In the genomic region with DNA sequence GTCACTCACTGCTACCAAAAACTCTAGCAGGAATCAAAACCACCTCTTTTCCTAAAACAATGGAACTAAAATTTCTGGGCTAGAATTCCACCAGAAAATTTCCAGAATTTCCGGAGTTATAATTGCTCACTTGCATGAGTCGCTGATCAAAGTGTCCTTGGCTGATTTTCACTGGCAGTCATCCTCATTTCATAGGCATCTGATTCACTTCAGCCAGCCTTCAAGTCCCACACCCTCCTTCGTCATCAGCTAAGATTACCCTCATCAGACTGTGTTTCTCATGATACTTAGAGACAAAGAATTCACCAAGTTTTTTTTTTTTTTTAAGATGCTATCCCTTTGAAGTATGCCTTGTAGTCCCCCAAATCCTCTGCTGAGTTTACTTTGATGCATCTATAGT, we compare ENCODE assay signal across 17 cellular contexts.
DNase-seq lines count a peak whose midpoint lies in the region; TF ChIP-seq lines count a peak whose summit lies in the region.
"Had no signal": no experiment of that assay in that cellular context is flagged by ENCODE, and none has a peak within 500 bp of the region (broad histone marks: within the 10 kb centered on the region; RNA-seq: fewer than 3 reads in every experiment).

No MANE protein-coding gene starts in this region.

- TF ChIP-seq CTCF in MCF 10A (IDR thresholded peaks at IDR 0.05; ENCODE audit: unreplicated experiment) = no peak
- TF ChIP-seq CTCF in breast epithelium (IDR thresholded peaks at IDR 0.05) = no peak
- TF ChIP-seq CTCF in fibroblast of the aortic adventitia (IDR thresholded peaks at IDR 0.05; ENCODE audit: insufficient read depth, low read length) = no peak
- no peak for TF ChIP-seq CTCF in testis (IDR thresholded peaks at IDR 0.05)

- no peaks in the 10 kb centered on the region for H3K79me2 ChIP-seq in trophoblast cell (ENCODE audit: control insufficient read depth, insufficient read depth, low read length, poor library complexity)

- POLR2A ChIA-PET in MCF 10A (lab: Yijun Ruan, JAX) = no interaction called here

- H3K4me2 ChIP-seq in trophoblast cell (ENCODE audit: low read length) = no peak overlapping the region
- H3K4me2 ChIP-seq: neural progenitor cell had no signal

- no peak overlapping the region for H3K4ac ChIP-seq in trophoblast cell (ENCODE audit: low read depth, low read length)

- H3K36me3 ChIP-seq in breast epithelium (no peaks in the 10 kb centered on the region), testis (ENCODE audit: low read depth, missing control alignments) (no peaks in the 10 kb centered on the region), trophoblast cell (ENCODE audit: control insufficient read depth in 1 of 2, insufficient read depth in 2 of 2, low read length in 2 of 2) (no peaks in the 10 kb centered on the region)
- H3K36me3 ChIP-seq: neural progenitor cell, sigmoid colon had no signal

- no peak overlapping the region for H3K14ac ChIP-seq in trophoblast cell (ENCODE audit: low read length)

- intact Hi-C loops in MCF 10A (cut with micrococcal nuclease) = no loop called here
- intact Hi-C loops in breast epithelium (cut with DNase I; ENCODE audit: low total_unique reads) = no loop called here
- intact Hi-C loops in testis (cut with DNase I; ENCODE audit: low total_unique reads) = no loop called here

- TF ChIP-seq POLR2A in breast epithelium (IDR thresholded peaks at IDR 0.05) (no peak), testis (IDR thresholded peaks at IDR 0.05) (no peak)

- H4K12ac ChIP-seq in trophoblast cell (ENCODE audit: low read depth, low read length) = no peak overlapping the region

- no peaks in the 10 kb centered on the region for H3K79me1 ChIP-seq in trophoblast cell (ENCODE audit: low read length)

- no peak overlapping the region for H3K27ac ChIP-seq in breast epithelium
- no peak overlapping the region for H3K27ac ChIP-seq in testis
- H3K27ac ChIP-seq in trophoblast cell (ENCODE audit: low read depth, low read length) = no peak overlapping the region
- H3K27ac ChIP-seq: 22Rv1, neural progenitor cell, sigmoid colon, SK-N-MC had no signal

- WGBS in testis, 2 donors = 48 to 50% methylated on average over 3 of the region's 3 CpGs
- no CpG with 5 or more reads among the region's 3 CpGs for WGBS in trophoblast cell (ENCODE audit: extremely low coverage, insufficient coverage, insufficient read length)

- no peak overlapping the region for H3K4me3 ChIP-seq in breast epithelium
- H3K4me3 ChIP-seq in fibroblast of the aortic adventitia (ENCODE audit: low read depth, low read length) = no peak overlapping the region
- H3K4me3 ChIP-seq in testis = no peak overlapping the region
- no peak overlapping the region for H3K4me3 ChIP-seq in trophoblast cell (ENCODE audit: low read depth, low read length)
- H3K4me3 ChIP-seq: neural progenitor cell, sigmoid colon, SK-N-MC had no signal

- no peaks in the 10 kb centered on the region for H3K4me1 ChIP-seq in breast epithelium
- peaks cover 3% of the 10 kb centered on the region for H3K4me1 ChIP-seq in testis
- no peaks in the 10 kb centered on the region for H3K4me1 ChIP-seq in trophoblast cell (ENCODE audit: control insufficient read depth in 1 of 2, insufficient read depth in 2 of 2, low read length in 2 of 2)
- H3K4me1 ChIP-seq: neural progenitor cell, sigmoid colon had no signal

- in situ Hi-C loops in G401 (cut with HindIII; ENCODE audit: low sequenced_read_pairs) = no loop called here

- no peak overlapping the region for H2BK5ac ChIP-seq in trophoblast cell (ENCODE audit: low read depth, low read length, poor library complexity)

- no peak overlapping the region for H2BK120ac ChIP-seq in trophoblast cell (ENCODE audit: insufficient read depth, low read length, poor library complexity)

- no peak overlapping the region for H3K27ac Mint-ChIP-seq in MCF 10A (ENCODE audit: low read depth, unreplicated experiment)
- H3K27ac Mint-ChIP-seq: neural progenitor cell; stimulated activated memory B cell treated with anti-CD40 and anti-IgM and Interleukin-4, amounts not matched to agents 10 μg/mL and 1 μg/mL and 100 μg/mL, for 72 hours had no signal

- H3K9me3 ChIP-seq in breast epithelium (no peaks in the 10 kb centered on the region), testis (no peaks in the 10 kb centered on the region), trophoblast cell (ENCODE audit: insufficient read depth, low read depth, low read length) (no peaks in the 10 kb centered on the region)
- H3K9me3 ChIP-seq: sigmoid colon had no signal

- H3K4me3 Mint-ChIP-seq in MCF 10A (ENCODE audit: unreplicated experiment) = no peak overlapping the region
- H3K4me3 Mint-ChIP-seq: neural progenitor cell; stimulated activated memory B cell treated with anti-CD40 and anti-IgM and Interleukin-4, amounts not matched to agents 10 μg/mL and 1 μg/mL and 100 μg/mL, for 72 hours had no signal

- peaks cover 16% of the 10 kb centered on the region for H3K9me3 Mint-ChIP-seq in MCF 10A (ENCODE audit: unreplicated experiment)

- no TSS peak for BruUV-seq in MCF 10A (replicated peaks; lab: Mats Ljungman, UMichigan)

- H3K9ac ChIP-seq in trophoblast cell (ENCODE audit: low read length) = no peak overlapping the region
- H3K9ac ChIP-seq: neural progenitor cell had no signal

- DNase-seq in MCF 10A (ENCODE audit: unreplicated experiment) (peak; percentile 29), breast epithelium (ENCODE audit: low spot score in 2 of 2) (no peak), amniotic stem cell (lab: John Stamatoyannopoulos, UW) (peak; percentile 9), fibroblast of the aortic adventitia (ENCODE audit: low read depth) (peak; percentile 99), testis (peak; percentile 44), germinal center (ENCODE audit: low spot score) (no peak), trophoblast cell (no peak), G401 (ENCODE audit: low spot score) (no peak)
- DNase-seq: activated naive CD4-positive, alpha-beta T cell; Calu3; NCI-H1436 treated with DMSO at 0.1 percent for 48 hours; NCI-H446; sigmoid colon had no signal

- CTCF ChIA-PET in MCF 10A (lab: Yijun Ruan, JAX) = interaction anchor here (0.6 to 0.7 kb wide), 2 partner anchors 31 to 167 kb away, joined by 5 read pairs; no protein-coding TSS in a partner anchor

- H4K91ac ChIP-seq in trophoblast cell (ENCODE audit: low read depth, low read length) = no peak overlapping the region

- no peak overlapping the region for H2AK5ac ChIP-seq in trophoblast cell (ENCODE audit: low read length)

- no peaks in the 10 kb centered on the region for H3K4me1 Mint-ChIP-seq in MCF 10A (ENCODE audit: insufficient read depth, unreplicated experiment)
- H3K4me1 Mint-ChIP-seq: stimulated activated memory B cell treated with anti-CD40 and anti-IgM and Interleukin-4, amounts not matched to agents 10 μg/mL and 1 μg/mL and 100 μg/mL, for 72 hours had no signal

- no peaks in the 10 kb centered on the region for H3K36me3 Mint-ChIP-seq in MCF 10A (ENCODE audit: insufficient read depth, unreplicated experiment)
- H3K36me3 Mint-ChIP-seq: neural progenitor cell had no signal

- H3K27me3 Mint-ChIP-seq in MCF 10A (ENCODE audit: insufficient read depth, unreplicated experiment) = no peaks in the 10 kb centered on the region
- H3K27me3 Mint-ChIP-seq: stimulated activated memory B cell treated with anti-CD40 and anti-IgM and Interleukin-4, amounts not matched to agents 10 μg/mL and 1 μg/mL and 100 μg/mL, for 72 hours had no signal

- H3K23ac ChIP-seq in trophoblast cell (ENCODE audit: low read length) = no peak overlapping the region

- H4K8ac ChIP-seq in trophoblast cell (ENCODE audit: low read depth, low read length) = no peak overlapping the region

- H3K27me3 ChIP-seq in breast epithelium (no peaks in the 10 kb centered on the region), testis (no peaks in the 10 kb centered on the region), trophoblast cell (ENCODE audit: insufficient read depth, low read length) (no peaks in the 10 kb centered on the region)
- H3K27me3 ChIP-seq: neural progenitor cell, sigmoid colon had no signal

- no peak overlapping the region for H2BK12ac ChIP-seq in trophoblast cell (ENCODE audit: low read length)

- no peak overlapping the region for H3K18ac ChIP-seq in trophoblast cell (ENCODE audit: low read length)

- no peak overlapping the region for H2AFZ ChIP-seq in trophoblast cell (ENCODE audit: insufficient read depth, low read length, poor library complexity)
- H2AFZ ChIP-seq: neural progenitor cell had no signal

Comparison
In these comparisons a context has a peak if more than half of its experiments do, and no peak if none do; other contexts are left out.
1. DNase-seq: peak in MCF 10A (single experiment), amniotic stem cell (single experiment), fibroblast of the aortic adventitia (single experiment) and testis (single experiment); none in breast epithelium (0 of 2), germinal center (single experiment), trophoblast cell (0 of 2) and G401 (single experiment).